1 cellular context compared by ENCODE assay signal in the genomic region with DNA sequence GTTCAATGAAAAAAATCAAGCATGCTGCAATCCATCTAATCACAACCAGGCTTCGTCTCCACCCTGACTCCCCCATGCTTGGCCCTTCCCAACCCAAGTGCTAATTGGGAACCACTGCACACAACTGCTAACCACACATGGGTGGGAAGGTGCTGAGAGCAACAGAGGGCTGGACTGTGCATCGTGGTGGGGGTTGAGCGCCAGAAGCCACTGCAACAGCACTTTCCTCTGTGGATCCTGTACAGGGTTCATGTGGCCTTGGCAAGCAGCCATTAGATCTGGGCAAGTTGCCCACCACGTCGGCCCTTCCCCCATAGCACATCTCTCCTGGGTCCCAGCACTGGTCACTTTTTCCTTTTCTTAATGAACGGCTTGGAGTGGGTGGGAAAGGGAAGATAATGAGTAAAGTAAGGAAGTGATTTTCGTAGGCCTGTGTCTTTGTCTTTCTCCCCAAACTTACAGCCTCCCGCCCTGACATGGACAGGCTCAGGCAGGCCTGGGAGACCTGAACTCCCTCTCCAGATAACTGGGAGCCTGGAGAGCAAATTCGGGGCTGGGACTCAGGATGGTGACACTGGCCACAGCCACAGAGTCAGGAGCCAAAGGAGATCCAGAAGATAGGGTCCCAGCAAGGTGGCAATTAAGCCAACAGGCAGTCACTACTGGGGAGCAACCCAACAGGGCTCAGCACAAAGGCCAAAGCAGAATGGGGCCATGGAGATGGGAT.
TF ChIP-seq lines count a peak whose summit lies in the region.

No MANE protein-coding gene starts in this region.

TF ChIP-seq in HepG2, 621 proteins besides CTCF, POLR2A, EP300 and RAD21 (continued from another document and continues in another):
- TF ChIP-seq, protein P1, sequence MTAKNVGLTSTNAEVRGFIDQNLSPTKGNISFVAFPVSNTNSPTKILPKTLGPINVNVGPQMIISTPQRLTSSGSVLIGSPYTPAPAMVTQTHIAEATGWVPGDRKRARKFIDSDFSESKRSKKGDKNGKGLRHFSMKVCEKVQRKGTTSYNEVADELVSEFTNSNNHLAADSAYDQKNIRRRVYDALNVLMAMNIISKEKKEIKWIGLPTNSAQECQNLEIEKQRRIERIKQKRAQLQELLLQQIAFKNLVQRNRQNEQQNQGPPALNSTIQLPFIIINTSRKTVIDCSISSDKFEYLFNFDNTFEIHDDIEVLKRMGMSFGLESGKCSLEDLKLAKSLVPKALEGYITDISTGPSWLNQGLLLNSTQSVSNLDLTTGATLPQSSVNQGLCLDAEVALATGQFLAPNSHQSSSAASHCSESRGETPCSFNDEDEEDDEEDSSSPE (CRISPR knock-in tag; IDR thresholded peaks at IDR 0.05), result no peak
- 0 out of 2 replicates have a peak, but pooled peaks have one; percentile 21 for TF ChIP-seq HMG20A (CRISPR knock-in tag; IDR thresholded peaks at IDR 0.05; ENCODE audit: borderline replicate concordance)
- no peak for TF ChIP-seq ELF4 (CRISPR knock-in tag; IDR thresholded peaks at IDR 0.05; ENCODE audit: borderline replicate concordance)
- no peak for TF ChIP-seq ZNF792 (CRISPR knock-in tag; IDR thresholded peaks at IDR 0.05)
- TF ChIP-seq ZNF431 (CRISPR knock-in tag; IDR thresholded peaks at IDR 0.05; ENCODE audit: borderline replicate concordance, low read depth), result no peak
- TF ChIP-seq ZFP36L1 (CRISPR knock-in tag; IDR thresholded peaks at IDR 0.05), result no peak
- peak; percentile 4; the same call in 1 of the 2 replicates for TF ChIP-seq HNF4G (IDR thresholded peaks at IDR 0.05; ENCODE audit: borderline replicate concordance, low read depth, low read length)
- no peak; the same call in 1 of the 2 replicates for TF ChIP-seq HNF4G (CRISPR knock-in tag; IDR thresholded peaks at IDR 0.05; ENCODE audit: borderline replicate concordance, low read depth)
- TF ChIP-seq, protein P2, sequence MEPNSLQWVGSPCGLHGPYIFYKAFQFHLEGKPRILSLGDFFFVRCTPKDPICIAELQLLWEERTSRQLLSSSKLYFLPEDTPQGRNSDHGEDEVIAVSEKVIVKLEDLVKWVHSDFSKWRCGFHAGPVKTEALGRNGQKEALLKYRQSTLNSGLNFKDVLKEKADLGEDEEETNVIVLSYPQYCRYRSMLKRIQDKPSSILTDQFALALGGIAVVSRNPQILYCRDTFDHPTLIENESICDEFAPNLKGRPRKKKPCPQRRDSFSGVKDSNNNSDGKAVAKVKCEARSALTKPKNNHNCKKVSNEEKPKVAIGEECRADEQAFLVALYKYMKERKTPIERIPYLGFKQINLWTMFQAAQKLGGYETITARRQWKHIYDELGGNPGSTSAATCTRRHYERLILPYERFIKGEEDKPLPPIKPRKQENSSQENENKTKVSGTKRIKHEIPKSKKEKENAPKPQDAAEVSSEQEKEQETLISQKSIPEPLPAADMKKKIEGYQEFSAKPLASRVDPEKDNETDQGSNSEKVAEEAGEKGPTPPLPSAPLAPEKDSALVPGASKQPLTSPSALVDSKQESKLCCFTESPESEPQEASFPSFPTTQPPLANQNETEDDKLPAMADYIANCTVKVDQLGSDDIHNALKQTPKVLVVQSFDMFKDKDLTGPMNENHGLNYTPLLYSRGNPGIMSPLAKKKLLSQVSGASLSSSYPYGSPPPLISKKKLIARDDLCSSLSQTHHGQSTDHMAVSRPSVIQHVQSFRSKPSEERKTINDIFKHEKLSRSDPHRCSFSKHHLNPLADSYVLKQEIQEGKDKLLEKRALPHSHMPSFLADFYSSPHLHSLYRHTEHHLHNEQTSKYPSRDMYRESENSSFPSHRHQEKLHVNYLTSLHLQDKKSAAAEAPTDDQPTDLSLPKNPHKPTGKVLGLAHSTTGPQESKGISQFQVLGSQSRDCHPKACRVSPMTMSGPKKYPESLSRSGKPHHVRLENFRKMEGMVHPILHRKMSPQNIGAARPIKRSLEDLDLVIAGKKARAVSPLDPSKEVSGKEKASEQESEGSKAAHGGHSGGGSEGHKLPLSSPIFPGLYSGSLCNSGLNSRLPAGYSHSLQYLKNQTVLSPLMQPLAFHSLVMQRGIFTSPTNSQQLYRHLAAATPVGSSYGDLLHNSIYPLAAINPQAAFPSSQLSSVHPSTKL (CRISPR knock-in tag; IDR thresholded peaks at IDR 0.05), result peak; percentile 36; the same call in 1 of the 2 replicates
- TF ChIP-seq ZNF713 (CRISPR knock-in tag; IDR thresholded peaks at IDR 0.05), result no peak
- TF ChIP-seq HNRNPLL (IDR thresholded peaks at IDR 0.05; ENCODE audit: low read depth, low read length, poor library complexity, severe bottlenecking), result no peak
- TF ChIP-seq ZNF563 (CRISPR knock-in tag; IDR thresholded peaks at IDR 0.05), result no peak
- TF ChIP-seq, protein P3, sequence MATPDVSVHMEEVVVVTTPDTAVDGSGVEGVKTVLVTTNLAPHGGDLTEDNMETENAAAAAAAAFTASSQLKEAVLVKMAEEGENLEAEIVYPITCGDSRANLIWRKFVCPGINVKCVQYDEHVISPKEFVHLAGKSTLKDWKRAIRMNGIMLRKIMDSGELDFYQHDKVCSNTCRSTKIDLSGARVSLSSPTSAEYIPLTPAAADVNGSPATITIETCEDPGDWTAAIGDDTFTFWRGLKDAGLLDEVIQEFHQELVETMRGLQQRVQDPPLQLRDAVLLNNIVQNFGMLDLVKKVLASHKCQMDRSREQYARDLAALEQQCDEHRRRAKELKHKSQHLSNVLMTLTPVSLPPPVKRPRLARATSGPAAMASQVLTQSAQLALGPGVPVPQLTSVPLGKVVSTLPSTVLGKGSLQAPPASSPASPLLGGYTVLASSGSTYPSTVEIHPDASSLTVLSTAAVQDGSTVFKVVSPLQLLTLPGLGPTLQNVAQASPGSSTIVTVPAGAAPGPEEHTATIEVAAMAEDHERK (CRISPR knock-in tag; IDR thresholded peaks at IDR 0.05; ENCODE audit: low read depth), result no peak
- 0 out of 2 replicates have a peak, but pooled peaks have one; percentile 37 for TF ChIP-seq ZNF205 (CRISPR knock-in tag; IDR thresholded peaks at IDR 0.05)
- TF ChIP-seq, protein P4, sequence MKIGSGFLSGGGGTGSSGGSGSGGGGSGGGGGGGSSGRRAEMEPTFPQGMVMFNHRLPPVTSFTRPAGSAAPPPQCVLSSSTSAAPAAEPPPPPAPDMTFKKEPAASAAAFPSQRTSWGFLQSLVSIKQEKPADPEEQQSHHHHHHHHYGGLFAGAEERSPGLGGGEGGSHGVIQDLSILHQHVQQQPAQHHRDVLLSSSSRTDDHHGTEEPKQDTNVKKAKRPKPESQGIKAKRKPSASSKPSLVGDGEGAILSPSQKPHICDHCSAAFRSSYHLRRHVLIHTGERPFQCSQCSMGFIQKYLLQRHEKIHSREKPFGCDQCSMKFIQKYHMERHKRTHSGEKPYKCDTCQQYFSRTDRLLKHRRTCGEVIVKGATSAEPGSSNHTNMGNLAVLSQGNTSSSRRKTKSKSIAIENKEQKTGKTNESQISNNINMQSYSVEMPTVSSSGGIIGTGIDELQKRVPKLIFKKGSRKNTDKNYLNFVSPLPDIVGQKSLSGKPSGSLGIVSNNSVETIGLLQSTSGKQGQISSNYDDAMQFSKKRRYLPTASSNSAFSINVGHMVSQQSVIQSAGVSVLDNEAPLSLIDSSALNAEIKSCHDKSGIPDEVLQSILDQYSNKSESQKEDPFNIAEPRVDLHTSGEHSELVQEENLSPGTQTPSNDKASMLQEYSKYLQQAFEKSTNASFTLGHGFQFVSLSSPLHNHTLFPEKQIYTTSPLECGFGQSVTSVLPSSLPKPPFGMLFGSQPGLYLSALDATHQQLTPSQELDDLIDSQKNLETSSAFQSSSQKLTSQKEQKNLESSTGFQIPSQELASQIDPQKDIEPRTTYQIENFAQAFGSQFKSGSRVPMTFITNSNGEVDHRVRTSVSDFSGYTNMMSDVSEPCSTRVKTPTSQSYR (CRISPR knock-in tag; IDR thresholded peaks at IDR 0.05; ENCODE audit: borderline replicate concordance), result peak; percentile 93
- TF ChIP-seq GLI4 (CRISPR knock-in tag; IDR thresholded peaks at IDR 0.05; ENCODE audit: borderline replicate concordance), result no peak
- no peak for TF ChIP-seq SRSF9 (IDR thresholded peaks at IDR 0.05; ENCODE audit: borderline replicate concordance, insufficient read depth, low read depth, low read length, poor library complexity, severe bottlenecking)
- TF ChIP-seq ZNF598 (CRISPR knock-in tag; IDR thresholded peaks at IDR 0.05; ENCODE audit: borderline replicate concordance), result peak; percentile 59; the same call in 1 of the 2 replicates
- TF ChIP-seq, protein P5, sequence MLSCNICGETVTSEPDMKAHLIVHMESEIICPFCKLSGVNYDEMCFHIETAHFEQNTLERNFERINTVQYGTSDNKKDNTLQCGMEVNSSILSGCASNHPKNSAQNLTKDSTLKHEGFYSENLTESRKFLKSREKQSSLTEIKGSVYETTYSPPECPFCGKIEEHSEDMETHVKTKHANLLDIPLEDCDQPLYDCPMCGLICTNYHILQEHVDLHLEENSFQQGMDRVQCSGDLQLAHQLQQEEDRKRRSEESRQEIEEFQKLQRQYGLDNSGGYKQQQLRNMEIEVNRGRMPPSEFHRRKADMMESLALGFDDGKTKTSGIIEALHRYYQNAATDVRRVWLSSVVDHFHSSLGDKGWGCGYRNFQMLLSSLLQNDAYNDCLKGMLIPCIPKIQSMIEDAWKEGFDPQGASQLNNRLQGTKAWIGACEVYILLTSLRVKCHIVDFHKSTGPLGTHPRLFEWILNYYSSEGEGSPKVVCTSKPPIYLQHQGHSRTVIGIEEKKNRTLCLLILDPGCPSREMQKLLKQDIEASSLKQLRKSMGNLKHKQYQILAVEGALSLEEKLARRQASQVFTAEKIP (CRISPR knock-in tag; IDR thresholded peaks at IDR 0.05; ENCODE audit: borderline replicate concordance), result no peak
- peak; percentile 40; the same call in 1 of the 2 replicates for TF ChIP-seq GATAD2A (CRISPR knock-in tag; IDR thresholded peaks at IDR 0.05)
- no peak for TF ChIP-seq MED8 (CRISPR knock-in tag; IDR thresholded peaks at IDR 0.05; ENCODE audit: insufficient replicate concordance)
- TF ChIP-seq ZNF572 (CRISPR knock-in tag; IDR thresholded peaks at IDR 0.05), result 0 out of 2 replicates have a peak, but pooled peaks have one; percentile 49
- TF ChIP-seq NCOA2 (CRISPR knock-in tag; IDR thresholded peaks at IDR 0.05), result no peak
- TF ChIP-seq, protein P6, sequence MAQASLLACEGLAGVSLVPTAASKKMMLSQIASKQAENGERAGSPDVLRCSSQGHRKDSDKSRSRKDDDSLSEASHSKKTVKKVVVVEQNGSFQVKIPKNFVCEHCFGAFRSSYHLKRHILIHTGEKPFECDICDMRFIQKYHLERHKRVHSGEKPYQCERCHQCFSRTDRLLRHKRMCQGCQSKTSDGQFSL (CRISPR knock-in tag; IDR thresholded peaks at IDR 0.05), result no peak
- TF ChIP-seq CHCHD3 (CRISPR knock-in tag; IDR thresholded peaks at IDR 0.05), result no peak
- TF ChIP-seq, protein P7, sequence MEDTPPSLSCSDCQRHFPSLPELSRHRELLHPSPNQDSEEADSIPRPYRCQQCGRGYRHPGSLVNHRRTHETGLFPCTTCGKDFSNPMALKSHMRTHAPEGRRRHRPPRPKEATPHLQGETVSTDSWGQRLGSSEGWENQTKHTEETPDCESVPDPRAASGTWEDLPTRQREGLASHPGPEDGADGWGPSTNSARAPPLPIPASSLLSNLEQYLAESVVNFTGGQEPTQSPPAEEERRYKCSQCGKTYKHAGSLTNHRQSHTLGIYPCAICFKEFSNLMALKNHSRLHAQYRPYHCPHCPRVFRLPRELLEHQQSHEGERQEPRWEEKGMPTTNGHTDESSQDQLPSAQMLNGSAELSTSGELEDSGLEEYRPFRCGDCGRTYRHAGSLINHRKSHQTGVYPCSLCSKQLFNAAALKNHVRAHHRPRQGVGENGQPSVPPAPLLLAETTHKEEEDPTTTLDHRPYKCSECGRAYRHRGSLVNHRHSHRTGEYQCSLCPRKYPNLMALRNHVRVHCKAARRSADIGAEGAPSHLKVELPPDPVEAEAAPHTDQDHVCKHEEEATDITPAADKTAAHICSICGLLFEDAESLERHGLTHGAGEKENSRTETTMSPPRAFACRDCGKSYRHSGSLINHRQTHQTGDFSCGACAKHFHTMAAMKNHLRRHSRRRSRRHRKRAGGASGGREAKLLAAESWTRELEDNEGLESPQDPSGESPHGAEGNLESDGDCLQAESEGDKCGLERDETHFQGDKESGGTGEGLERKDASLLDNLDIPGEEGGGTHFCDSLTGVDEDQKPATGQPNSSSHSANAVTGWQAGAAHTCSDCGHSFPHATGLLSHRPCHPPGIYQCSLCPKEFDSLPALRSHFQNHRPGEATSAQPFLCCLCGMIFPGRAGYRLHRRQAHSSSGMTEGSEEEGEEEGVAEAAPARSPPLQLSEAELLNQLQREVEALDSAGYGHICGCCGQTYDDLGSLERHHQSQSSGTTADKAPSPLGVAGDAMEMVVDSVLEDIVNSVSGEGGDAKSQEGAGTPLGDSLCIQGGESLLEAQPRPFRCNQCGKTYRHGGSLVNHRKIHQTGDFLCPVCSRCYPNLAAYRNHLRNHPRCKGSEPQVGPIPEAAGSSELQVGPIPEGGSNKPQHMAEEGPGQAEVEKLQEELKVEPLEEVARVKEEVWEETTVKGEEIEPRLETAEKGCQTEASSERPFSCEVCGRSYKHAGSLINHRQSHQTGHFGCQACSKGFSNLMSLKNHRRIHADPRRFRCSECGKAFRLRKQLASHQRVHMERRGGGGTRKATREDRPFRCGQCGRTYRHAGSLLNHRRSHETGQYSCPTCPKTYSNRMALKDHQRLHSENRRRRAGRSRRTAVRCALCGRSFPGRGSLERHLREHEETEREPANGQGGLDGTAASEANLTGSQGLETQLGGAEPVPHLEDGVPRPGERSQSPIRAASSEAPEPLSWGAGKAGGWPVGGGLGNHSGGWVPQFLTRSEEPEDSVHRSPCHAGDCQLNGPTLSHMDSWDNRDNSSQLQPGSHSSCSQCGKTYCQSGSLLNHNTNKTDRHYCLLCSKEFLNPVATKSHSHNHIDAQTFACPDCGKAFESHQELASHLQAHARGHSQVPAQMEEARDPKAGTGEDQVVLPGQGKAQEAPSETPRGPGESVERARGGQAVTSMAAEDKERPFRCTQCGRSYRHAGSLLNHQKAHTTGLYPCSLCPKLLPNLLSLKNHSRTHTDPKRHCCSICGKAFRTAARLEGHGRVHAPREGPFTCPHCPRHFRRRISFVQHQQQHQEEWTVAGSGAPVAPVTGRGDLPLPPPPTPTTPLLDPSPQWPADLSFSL (CRISPR knock-in tag; IDR thresholded peaks at IDR 0.05), result no peak
- TF ChIP-seq, protein P8, sequence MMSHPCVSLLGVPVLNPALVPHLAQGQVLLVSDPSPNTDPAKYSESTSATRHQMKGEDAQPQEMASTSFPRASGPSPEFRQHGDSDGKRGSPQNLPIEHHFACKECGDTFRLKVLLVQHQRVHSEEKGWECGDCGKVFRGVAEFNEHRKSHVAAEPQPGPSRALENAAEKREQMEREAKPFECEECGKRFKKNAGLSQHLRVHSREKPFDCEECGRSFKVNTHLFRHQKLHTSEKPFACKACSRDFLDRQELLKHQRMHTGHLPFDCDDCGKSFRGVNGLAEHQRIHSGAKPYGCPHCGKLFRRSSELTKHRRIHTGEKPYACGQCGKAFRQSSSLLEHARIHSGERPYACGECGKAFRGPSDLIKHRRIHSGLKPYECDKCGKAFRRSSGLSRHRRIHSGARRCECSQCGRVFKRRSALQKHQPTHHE (CRISPR knock-in tag; IDR thresholded peaks at IDR 0.05; ENCODE audit: borderline replicate concordance), result no peak
- TF ChIP-seq, protein P9, sequence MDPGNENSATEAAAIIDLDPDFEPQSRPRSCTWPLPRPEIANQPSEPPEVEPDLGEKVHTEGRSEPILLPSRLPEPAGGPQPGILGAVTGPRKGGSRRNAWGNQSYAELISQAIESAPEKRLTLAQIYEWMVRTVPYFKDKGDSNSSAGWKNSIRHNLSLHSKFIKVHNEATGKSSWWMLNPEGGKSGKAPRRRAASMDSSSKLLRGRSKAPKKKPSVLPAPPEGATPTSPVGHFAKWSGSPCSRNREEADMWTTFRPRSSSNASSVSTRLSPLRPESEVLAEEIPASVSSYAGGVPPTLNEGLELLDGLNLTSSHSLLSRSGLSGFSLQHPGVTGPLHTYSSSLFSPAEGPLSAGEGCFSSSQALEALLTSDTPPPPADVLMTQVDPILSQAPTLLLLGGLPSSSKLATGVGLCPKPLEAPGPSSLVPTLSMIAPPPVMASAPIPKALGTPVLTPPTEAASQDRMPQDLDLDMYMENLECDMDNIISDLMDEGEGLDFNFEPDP (CRISPR knock-in tag; conservative IDR thresholded peaks at IDR 0.05), result no peak
